Comparison of ENCODE assay signal across 8 cellular contexts in genomic region chr1:228082260-228082974, GRCh38. TPM values are rescaled to one million over a fixed set of nuclear protein-coding genes. Genes with fewer than 3 reads are reported as not detected.
DNase-seq lines count a peak whose midpoint lies in the region; ATAC-seq and TF ChIP-seq lines count a peak whose summit lies in the region.

ARF1 (plus strand) TSS chr1:228082708; CDS start chr1:228097115, 14,407 bp downstream.

- peak within 1 kb of the TSS; percentile 96 to 99 (median 98) for H3K27ac Mint-ChIP-seq in CD14-positive monocyte

- peaks cover 13 to 14% of the 10 kb centered on the region in 2 donors for H3K36me3 Mint-ChIP-seq in CD14-positive monocyte

- peak in 1 of 2 donors; percentile 92 for TF ChIP-seq POLR2A in lower leg skin (IDR thresholded peaks at IDR 0.05)

- peaks cover 0 to 2% (median 0%) of the 10 kb centered on the region in 3 donors for H3K27me3 Mint-ChIP-seq in CD14-positive monocyte (ENCODE audit: low read depth in 3 of 3)

- H3K4me3 ChIP-seq in lower leg skin (ENCODE audit: low read depth, poor library complexity, severe bottlenecking), result peak within 1 kb of the TSS; percentile 99

- WGBS in lower leg skin, 2 donors, result 0 to 1% methylated on average over 8 to 30 of the region's 89 CpGs

- ATAC-seq in GM19438 (IDR thresholded peaks at IDR 0.05; ENCODE audit: low read depth, unreplicated experiment) (peak; percentile 71), HG03571 (IDR thresholded peaks at IDR 0.05; ENCODE audit: unreplicated experiment) (peak; percentile 70)

- peak; percentile 91 for DNase-seq in CD14-positive monocyte (ENCODE audit: low spot score)
- peak; percentile 98 for DNase-seq in NCI-H82 (lab: John Stamatoyannopoulos, UW)
- peak; percentile 85 to 87 for DNase-seq in activated CD4-positive, alpha-beta T cell treated with anti-CD3 and anti-CD28 coated beads, Interleukin-2, amount 50 U/mL, for 48 hours
- peak; percentile 84 to 96 for DNase-seq in dermis microvascular lymphatic vessel endothelial cell (ENCODE audit: low read depth in 2 of 2)
- DNase-seq in lower leg skin (ENCODE audit: low spot score in 2 of 2), result peak; percentile 88 to 97
- peak; percentile 92 to 95 for DNase-seq in stimulated activated CD4-positive, alpha-beta T cell treated with anti-CD3 and anti-CD28 coated beads, Interleukin-4, amount 100 ng/mL, for 4 hours

- TF ChIP-seq CTCF in CD14-positive monocyte (IDR thresholded peaks at IDR 0.05), result no peak
- TF ChIP-seq CTCF in lower leg skin (IDR thresholded peaks at IDR 0.05), result no peak

- intact Hi-C loops in CD14-positive monocyte (cut with micrococcal nuclease) (loop anchor here in 1 of 2 donors (2.0 kb wide), 1 partner anchor 26 kb away; the partner anchor contains the start of gene MRPL55), lower leg skin (cut with DNase I; ENCODE audit: low total_unique reads) (no loop called here)

- peaks cover 0 to 2% (median 0%) of the 10 kb centered on the region in 7 donors for H3K9me3 Mint-ChIP-seq in CD14-positive monocyte

- H3K4me1 Mint-ChIP-seq in CD14-positive monocyte, result peaks cover 51% of the 10 kb centered on the region

- H3K4me3 Mint-ChIP-seq in CD14-positive monocyte, result peak within 1 kb of the TSS; percentile 96 to 97

RNA-seq across cellular contexts. Expression of gene ARF1, which starts in this region (rescaled TPM):
- 100 to 1,000 TPM; 580 to 603 TPM for polyA plus RNA-seq in CD14-positive monocyte
- total RNA-seq in dermis microvascular lymphatic vessel endothelial cell (219 and 329 TPM in 2 replicates), lower leg skin (100 to 1,000 TPM; 242 to 326 (median 317) TPM)

Comparison
In these comparisons a context has a peak if more than half of its experiments do, and no peak if none do; other contexts are left out.
1. Peak in every context shown above with its lines: DNase-seq, ATAC-seq and H3K4me3 ChIP-seq.